25 cellular contexts compared by ENCODE assay signal in genomic region chrX:150158554-150159332, GRCh38.
"Had no signal": no experiment of that assay in that cellular context is flagged by ENCODE, and none has a peak within 500 bp of the region (broad histone marks: within the 10 kb centered on the region; RNA-seq: fewer than 3 reads in every experiment).

No MANE protein-coding gene starts in this region.

- H3K9me3 ChIP-seq: MG63, SJSA1 had no signal

- FAIRE-seq: HepG2, RCC 7860 had no signal

- H3K27me3 ChIP-seq: MG63, SJSA1 had no signal

- DNase-seq: IMR-90, Karpas-422, KG1, MG63, NCI-H1092, NCI-H1105 treated with DMSO at 0.1 percent for 48 hours, NCI-H1417 treated with DMSO at 0.1 percent for 48 hours, NCI-H146, NCI-H1694 treated with DMSO at 0.1 percent for 48 hours, NCI-H1930, NCI-H2081, NCI-H2107, NCI-H2171, NCI-H226, NCI-H446, NCI-H510A, NCI-H524 treated with DMSO at 0.1 percent for 48 hours, NCI-H69, NCI-H774, Right ventricle myocardium superior, RPMI8226, SIG-M5 had no signal

- H3K36me3 ChIP-seq: MG63, SJSA1 had no signal

- H3K4me3 ChIP-seq: MG63, SJSA1 had no signal

- H3K27ac ChIP-seq: SJSA1 had no signal
